In genomic region chr2:64666810-64667438, GRCh38 we compare ENCODE assay signal across 11 cellular contexts. TPM values are rescaled to one million over a fixed set of nuclear protein-coding genes. Genes with fewer than 3 reads are reported as not detected.
A peak's percentile ranks its signal among the peaks of the same experiment; 100 is the strongest.
DNase-seq lines count a peak whose midpoint lies in the region; ATAC-seq and TF ChIP-seq lines count a peak whose summit lies in the region.
"Had no signal": no experiment of that assay in that cellular context is flagged by ENCODE, and none has a peak within 500 bp of the region (broad histone marks: within the 10 kb centered on the region; RNA-seq: fewer than 3 reads in every experiment).

No MANE protein-coding gene starts in this region.

- H3K9me3 ChIP-seq in DOHH2 (ENCODE audit: control insufficient read depth, insufficient read depth, low read length) (no peaks in the 10 kb centered on the region), ovary (no peaks in the 10 kb centered on the region)

- DNase-seq in HL-60 (ENCODE audit: low read depth in 1 of 2, low spot score in 1 of 2) = no peak
- no peak for DNase-seq in endothelial cell (ENCODE audit: low spot score)
- DNase-seq in NCI-H1417 (lab: John Stamatoyannopoulos, UW) = no peak
- no peak for DNase-seq in ureter (ENCODE audit: low spot score)
- no peak for DNase-seq in ovary
- DNase-seq in NCI-H1694 (lab: John Stamatoyannopoulos, UW) = no peak
- DNase-seq: NCI-H1092 had no signal

- peaks cover 15% of the 10 kb centered on the region for H3F3A ChIP-seq in DOHH2 (ENCODE audit: control insufficient read depth, insufficient read depth)

- H3K4me3 ChIP-seq in DOHH2 (ENCODE audit: low read length) (peak overlapping the region; percentile 48), HL-60 (replicated peaks; ENCODE audit: insufficient read depth, low read length) (no peak overlapping the region), ovary (no peak overlapping the region)

- H3K4me1 Mint-ChIP-seq in endothelial cell (ENCODE audit: unreplicated experiment) = peaks cover 18% of the 10 kb centered on the region

- ATAC-seq in GM19438 (IDR thresholded peaks at IDR 0.05; ENCODE audit: low read depth, unreplicated experiment) = peak; percentile 64
- ATAC-seq: HCT116 had no signal

- H3K9me2 ChIP-seq in DOHH2 (replicated peaks; ENCODE audit: control insufficient read depth, low read length) = no peaks in the 10 kb centered on the region

- TF ChIP-seq CTCF in DOHH2 (IDR thresholded peaks at IDR 0.05; ENCODE audit: low read depth, low read length, poor library complexity, severe bottlenecking) = no peak
- TF ChIP-seq CTCF in HL-60 (IDR thresholded peaks at IDR 0.05; ENCODE audit: insufficient read depth, low read length) = no peak
- no peak for TF ChIP-seq CTCF in endothelial cell (IDR thresholded peaks at IDR 0.05; ENCODE audit: unreplicated experiment)
- no peak for TF ChIP-seq CTCF in ovary (IDR thresholded peaks at IDR 0.05)

- no peaks in the 10 kb centered on the region for H3K9me3 Mint-ChIP-seq in endothelial cell (ENCODE audit: unreplicated experiment)
- H3K9me3 Mint-ChIP-seq: nephron had no signal

- TF ChIP-seq EP300 in ovary (IDR thresholded peaks at IDR 0.05) = no peak

- intact Hi-C loops in ovary (cut with DNase I) = loop anchor here in 1 of 4 donors (10.0 kb wide), 1 partner anchor 58 kb away; no protein-coding TSS in a partner anchor

- no peaks in the 10 kb centered on the region for H4K20me1 ChIP-seq in DOHH2 (ENCODE audit: control insufficient read depth, insufficient read depth, low read depth, low read length)

- WGBS in ovary, 3 donors = 49 to 58% (median 49%) methylated on average over 3 of the region's 3 CpGs

- H3K4me1 ChIP-seq in DOHH2 (ENCODE audit: control insufficient read depth, low read length) (peaks cover 71% of the 10 kb centered on the region), ovary (ENCODE audit: insufficient read depth) (peaks cover 3% of the 10 kb centered on the region)

- peaks cover 9% of the 10 kb centered on the region; the same call in 1 of the 2 replicates for H3K79me2 ChIP-seq in DOHH2 (ENCODE audit: control insufficient read depth, low read length)

- H3K27ac ChIP-seq in DOHH2 (ENCODE audit: low read depth, low read length) = peak overlapping the region; percentile 54
- H3K27ac ChIP-seq in HL-60 (replicated peaks) = peak overlapping the region; percentile 48
- H3K27ac ChIP-seq in ovary = peak overlapping the region in 1 of 2 donors; percentile 27

- no peaks in the 10 kb centered on the region for H3K36me3 Mint-ChIP-seq in endothelial cell (ENCODE audit: low read depth, unreplicated experiment)

- H3K27me3 Mint-ChIP-seq in endothelial cell (ENCODE audit: unreplicated experiment) = no peaks in the 10 kb centered on the region

- H3K4me2 ChIP-seq in DOHH2 (ENCODE audit: low read length) = peak overlapping the region; percentile 65

- no peak for TF ChIP-seq POLR2A in ovary (IDR thresholded peaks at IDR 0.05)

- H3K4me3 Mint-ChIP-seq in endothelial cell (ENCODE audit: unreplicated experiment) = no peak overlapping the region
- H3K4me3 Mint-ChIP-seq: nephron had no signal

- H3K36me3 ChIP-seq in DOHH2 (ENCODE audit: control insufficient read depth, low read length) (peaks cover 8% of the 10 kb centered on the region; the same call in 1 of the 2 replicates), ovary (no peaks in the 10 kb centered on the region)

- no peaks in the 10 kb centered on the region for H3K27me3 ChIP-seq in DOHH2 (ENCODE audit: control insufficient read depth, low read length)
- H3K27me3 ChIP-seq in HL-60 (ENCODE audit: insufficient read depth, poor library complexity, severe bottlenecking) = no peaks in the 10 kb centered on the region
- H3K27me3 ChIP-seq in ovary = no peaks in the 10 kb centered on the region

- H3K27ac Mint-ChIP-seq in endothelial cell (ENCODE audit: unreplicated experiment) = peak overlapping the region; percentile 26
- H3K27ac Mint-ChIP-seq: nephron had no signal

RNA-seq across cellular contexts. Expression of gene SERTAD2, which starts 13.2 kb away (rescaled TPM):
- 9.8 TPM for total RNA-seq in endothelial cell (ENCODE audit: unreplicated experiment)
- 23.1 TPM for total RNA-seq in ureter
- total RNA-seq in ovary = 10 to 100 TPM; 11.0 to 26.8 (median 21.8) TPM
- polyA plus RNA-seq in ovary = 10 to 100 TPM in 1 of 2 donors, 1 to 10 TPM in 1; 9.9 to 20.8 TPM
